Comparison of ENCODE assay signal across 10 cellular contexts in genomic region chr14:103122578-103123127, GRCh38. TPM values are rescaled to one million over a fixed set of nuclear protein-coding genes. Genes with fewer than 3 reads are reported as not detected.
DNase-seq lines count a peak whose midpoint lies in the region; ATAC-seq and TF ChIP-seq lines count a peak whose summit lies in the region.
"Had no signal": no experiment of that assay in that cellular context is flagged by ENCODE, and none has a peak within 500 bp of the region (broad histone marks: within the 10 kb centered on the region; RNA-seq: fewer than 3 reads in every experiment).

No MANE protein-coding gene starts in this region.

- H3K36me3 ChIP-seq in duodenal mucosa (ENCODE audit: control insufficient read depth in 1 of 2, insufficient read depth in 2 of 2, low read length in 2 of 2) = no peaks in the 10 kb centered on the region
- H3K36me3 ChIP-seq in effector memory CD4-positive, alpha-beta T cell (ENCODE audit: control insufficient read depth, insufficient read depth, low read length) = no peaks in the 10 kb centered on the region

- no peaks in the 10 kb centered on the region for H3K9me3 ChIP-seq in duodenal mucosa (ENCODE audit: control insufficient read depth in 1 of 2, low read length in 2 of 2)
- H3K9me3 ChIP-seq in effector memory CD4-positive, alpha-beta T cell (ENCODE audit: control insufficient read depth, low read length) = no peaks in the 10 kb centered on the region

- H3K36me3 Mint-ChIP-seq in nephron progenitor cell (ENCODE audit: low read depth) = no peaks in the 10 kb centered on the region
- no peaks in the 10 kb centered on the region for H3K36me3 Mint-ChIP-seq in activated CD4-positive, alpha-beta T cell treated with anti-CD3 and anti-CD28 coated beads, Interleukin-2, amount 10 ng/mL, durations not matched to agents 24 days and 14 days (ENCODE audit: low read depth)

- peak overlapping the region; percentile 97 for H3K27ac Mint-ChIP-seq in nephron progenitor cell
- H3K27ac Mint-ChIP-seq in activated CD4-positive, alpha-beta T cell treated with anti-CD3 and anti-CD28 coated beads, Interleukin-2, amount 10 ng/mL, durations not matched to agents 24 days and 14 days = no peak overlapping the region

- H3K9ac ChIP-seq in duodenal mucosa (ENCODE audit: low read depth in 1 of 2, low read length in 2 of 2) = peak overlapping the region in 1 of 2 donors; percentile 48

- peak overlapping the region; percentile 84 for H3K27ac ChIP-seq in duodenal mucosa (ENCODE audit: low read depth, low read length)
- no peak overlapping the region for H3K27ac ChIP-seq in effector memory CD4-positive, alpha-beta T cell (ENCODE audit: insufficient read depth, low read length, poor library complexity, severe bottlenecking)

- H3K4me3 Mint-ChIP-seq in nephron progenitor cell = peak overlapping the region; percentile 60
- no peak overlapping the region for H3K4me3 Mint-ChIP-seq in activated CD4-positive, alpha-beta T cell treated with anti-CD3 and anti-CD28 coated beads, Interleukin-2, amount 10 ng/mL, durations not matched to agents 24 days and 14 days

- ATAC-seq in GM21619 (IDR thresholded peaks at IDR 0.05; ENCODE audit: unreplicated experiment) = no peak

- no peaks in the 10 kb centered on the region for H3K9me3 Mint-ChIP-seq in nephron progenitor cell
- H3K9me3 Mint-ChIP-seq in activated CD4-positive, alpha-beta T cell treated with anti-CD3 and anti-CD28 coated beads, Interleukin-2, amount 10 ng/mL, durations not matched to agents 24 days and 14 days = no peaks in the 10 kb centered on the region

- TF ChIP-seq CTCF in AG10803 (conservative IDR thresholded peaks at IDR 0.05; ENCODE audit: low read length) (no peak), nephron progenitor cell (IDR thresholded peaks at IDR 0.05) (no peak)

- no peak for TF ChIP-seq EP300 in Ishikawa (IDR thresholded peaks at IDR 0.05; ENCODE audit: borderline replicate concordance)

- DNase-seq in AG10803 (ENCODE audit: low read depth) (no peak), nephron progenitor cell (no peak), AG08396 (ENCODE audit: low spot score) (no peak)
- DNase-seq in activated CD4-positive, alpha-beta T cell treated with anti-CD3 and anti-CD28 coated beads, Interleukin-2, amount 10 ng/mL, durations not matched to agents 24 days and 14 days = no peak
- DNase-seq in effector memory CD4-positive, alpha-beta T cell = no peak
- DNase-seq: activated naive CD4-positive, alpha-beta T cell had no signal

- H3K27me3 Mint-ChIP-seq in nephron progenitor cell (ENCODE audit: low read depth, poor library complexity) = peaks cover 29% of the 10 kb centered on the region
- H3K27me3 Mint-ChIP-seq in activated CD4-positive, alpha-beta T cell treated with anti-CD3 and anti-CD28 coated beads, Interleukin-2, amount 10 ng/mL, durations not matched to agents 24 days and 14 days = peaks cover 26% of the 10 kb centered on the region

- peaks cover 4 to 14% of the 10 kb centered on the region in 2 donors for H3K27me3 ChIP-seq in duodenal mucosa (ENCODE audit: control insufficient read depth in 1 of 2, insufficient read depth in 2 of 2, low read length in 2 of 2)
- peaks cover 23% of the 10 kb centered on the region for H3K27me3 ChIP-seq in effector memory CD4-positive, alpha-beta T cell (replicated peaks; ENCODE audit: control insufficient read depth, insufficient read depth, low read length, poor library complexity, severe bottlenecking)

- peaks cover 62 to 73% of the 10 kb centered on the region in 2 donors for H3K4me1 ChIP-seq in duodenal mucosa (ENCODE audit: control insufficient read depth in 1 of 2, insufficient read depth in 2 of 2, low read length in 2 of 2)
- peaks cover 17% of the 10 kb centered on the region for H3K4me1 ChIP-seq in effector memory CD4-positive, alpha-beta T cell (ENCODE audit: control insufficient read depth, insufficient read depth, low read length, poor library complexity, severe bottlenecking)

- H3K4me3 ChIP-seq in AG10803 (ENCODE audit: low read length) = peak overlapping the region; percentile 41
- peak overlapping the region; percentile 37 to 40 for H3K4me3 ChIP-seq in duodenal mucosa (ENCODE audit: low read depth in 1 of 2, low read length in 2 of 2)
- no peak overlapping the region for H3K4me3 ChIP-seq in effector memory CD4-positive, alpha-beta T cell (ENCODE audit: insufficient read depth, low read depth, low read length, poor library complexity, severe bottlenecking)

- peaks cover 51% of the 10 kb centered on the region for H3K4me1 Mint-ChIP-seq in nephron progenitor cell
- peaks cover 2% of the 10 kb centered on the region for H3K4me1 Mint-ChIP-seq in activated CD4-positive, alpha-beta T cell treated with anti-CD3 and anti-CD28 coated beads, Interleukin-2, amount 10 ng/mL, durations not matched to agents 24 days and 14 days

- intact Hi-C loops in activated CD4-positive, alpha-beta T cell treated with anti-CD3 and anti-CD28 coated beads, Interleukin-2, amount 10 ng/mL, durations not matched to agents 24 days and 14 days (cut with micrococcal nuclease) = no loop called here

- TF ChIP-seq RAD21 in Ishikawa (IDR thresholded peaks at IDR 0.05; ENCODE audit: low read depth) = no peak

TF ChIP-seq in Ishikawa, 13 proteins besides CTCF, POLR2A, EP300 and RAD21:
- peak; percentile 45; the same call in 1 of the 2 replicates for TF ChIP-seq TCF12 (IDR thresholded peaks at IDR 0.05; ENCODE audit: low read depth)
- peak; percentile 76 for TF ChIP-seq ZBTB7A (IDR thresholded peaks at IDR 0.05; ENCODE audit: low read depth)
- peak; percentile 49; the same call in 1 of the 2 replicates for TF ChIP-seq NFIC (IDR thresholded peaks at IDR 0.05)
- TF ChIP-seq, protein P1, sequence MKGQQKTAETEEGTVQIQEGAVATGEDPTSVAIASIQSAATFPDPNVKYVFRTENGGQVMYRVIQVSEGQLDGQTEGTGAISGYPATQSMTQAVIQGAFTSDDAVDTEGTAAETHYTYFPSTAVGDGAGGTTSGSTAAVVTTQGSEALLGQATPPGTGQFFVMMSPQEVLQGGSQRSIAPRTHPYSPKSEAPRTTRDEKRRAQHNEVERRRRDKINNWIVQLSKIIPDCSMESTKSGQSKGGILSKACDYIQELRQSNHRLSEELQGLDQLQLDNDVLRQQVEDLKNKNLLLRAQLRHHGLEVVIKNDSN (IDR thresholded peaks at IDR 0.05) = no peak

RNA-seq across cellular contexts. Expression of gene TNFAIP2, which starts 0.6 kb away (rescaled TPM):
- 0.37 and 0.50 TPM in 2 replicates for total RNA-seq in activated CD4-positive, alpha-beta T cell treated with anti-CD3 and anti-CD28 coated beads, Interleukin-2, amount 10 ng/mL, durations not matched to agents 24 days and 14 days

RNA-seq across cellular contexts. Expression of gene EXOC3L4, which starts 28.1 kb away (rescaled TPM):
- not detected in 2 replicates for total RNA-seq in activated CD4-positive, alpha-beta T cell treated with anti-CD3 and anti-CD28 coated beads, Interleukin-2, amount 10 ng/mL, durations not matched to agents 24 days and 14 days
- total RNA-seq: pulmonary artery endothelial cell had no signal

RNA-seq across cellular contexts. Expression of gene LBHD2, which starts 38.6 kb away (rescaled TPM):
- total RNA-seq in activated CD4-positive, alpha-beta T cell treated with anti-CD3 and anti-CD28 coated beads, Interleukin-2, amount 10 ng/mL, durations not matched to agents 24 days and 14 days = not detected in 2 replicates
- total RNA-seq: pulmonary artery endothelial cell had no signal
